8 cellular contexts compared by ENCODE assay signal in the genomic region with DNA sequence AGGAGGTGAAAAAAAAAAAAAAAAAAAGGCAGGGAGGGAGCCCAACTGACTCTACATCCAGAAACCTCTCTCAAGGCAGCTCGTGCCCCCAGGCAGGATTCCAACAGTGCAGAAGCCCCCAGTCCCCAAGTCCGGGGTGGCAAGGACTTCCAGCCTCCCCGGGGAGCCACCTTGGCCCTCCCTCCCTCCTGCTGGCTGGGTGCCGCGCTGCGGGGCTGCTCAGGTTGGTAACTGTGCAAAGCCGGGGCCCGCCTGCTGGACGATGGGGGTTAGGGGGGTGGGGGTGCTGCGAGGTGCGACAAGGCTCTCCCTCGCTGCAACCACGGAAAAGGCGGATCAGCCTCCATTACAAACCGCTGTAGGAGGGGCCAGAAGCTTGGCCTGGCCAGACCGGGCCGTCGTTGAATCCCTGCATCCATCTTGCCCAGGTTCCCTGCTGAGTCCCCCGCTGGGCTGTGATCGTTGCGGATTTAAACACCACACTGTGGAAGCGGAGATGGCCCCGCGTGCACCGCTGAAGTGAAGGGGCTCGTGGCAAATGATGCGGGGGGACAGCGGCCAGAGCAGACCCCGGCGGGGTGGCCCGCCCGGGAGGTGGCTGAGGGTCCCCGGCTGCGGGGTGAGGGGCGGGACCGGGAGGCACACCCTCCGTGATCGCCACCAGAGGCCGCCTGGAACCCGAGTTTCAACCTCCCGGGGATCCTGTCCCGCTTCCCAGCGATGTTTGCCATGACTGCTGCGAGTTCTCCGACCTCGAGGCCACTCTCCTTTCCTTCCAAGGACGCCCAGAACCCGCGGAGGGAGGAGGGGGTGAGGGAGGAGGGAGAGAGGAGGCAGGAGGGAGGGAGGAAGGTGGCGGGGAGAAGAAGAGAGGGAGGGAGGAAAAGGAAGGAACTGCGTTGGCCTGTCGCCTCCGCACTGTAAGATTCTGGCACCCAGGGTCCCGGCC. TPM values are rescaled to one million over a fixed set of nuclear protein-coding genes. Genes with fewer than 3 reads are reported as not detected.
DNase-seq lines count a peak whose midpoint lies in the region; ATAC-seq and TF ChIP-seq lines count a peak whose summit lies in the region.

No MANE protein-coding gene starts in this region.

- no peaks in the 10 kb centered on the region for H3K36me3 ChIP-seq in Panc1 (ENCODE audit: control insufficient read depth, insufficient read depth, low read length)
- no peaks in the 10 kb centered on the region for H3K36me3 ChIP-seq in neuronal stem cell (replicated peaks in 1 of 2; ENCODE audit: control insufficient read depth in 2 of 2, insufficient read depth in 2 of 2, low read length in 2 of 2)
- H3K36me3 ChIP-seq in tibial nerve, result no peaks in the 10 kb centered on the region

- H3K4ac ChIP-seq in neuronal stem cell (ENCODE audit: low read length), result no peak overlapping the region

- H2AK5ac ChIP-seq in neuronal stem cell (ENCODE audit: low read depth, low read length), result no peak overlapping the region

- peak overlapping the region; percentile 45 to 49 for H3K4me3 ChIP-seq in Panc1 (ENCODE audit: low read depth in 2 of 2, low read length in 2 of 2)
- peak overlapping the region; percentile 34 to 78 for H3K4me3 ChIP-seq in neuronal stem cell (ENCODE audit: low read length in 2 of 2)
- peak overlapping the region; percentile 37 to 58 (median 51) for H3K4me3 ChIP-seq in tibial nerve

- H3K79me1 ChIP-seq in neuronal stem cell (ENCODE audit: low read depth, low read length), result no peaks in the 10 kb centered on the region

- no peak overlapping the region for H4K91ac ChIP-seq in neuronal stem cell (ENCODE audit: low read depth, low read length, poor library complexity)

- in situ Hi-C loops in Panc1 (cut with HindIII; ENCODE audit: low pct_unique_long_range_greater_than_20kb, low sequenced_read_pairs), result no loop called here

- no peaks in the 10 kb centered on the region for H3K9me3 ChIP-seq in Panc1 (ENCODE audit: control insufficient read depth, insufficient read depth, low read depth, low read length)
- H3K9me3 ChIP-seq in neuronal stem cell (replicated peaks in 1 of 2; ENCODE audit: control insufficient read depth in 2 of 2, insufficient read depth in 1 of 2, low read depth in 1 of 2, low read length in 2 of 2), result no peaks in the 10 kb centered on the region
- no peaks in the 10 kb centered on the region for H3K9me3 ChIP-seq in tibial nerve

- no peaks in the 10 kb centered on the region for H3K36me3 Mint-ChIP-seq in activated naive CD4-positive, alpha-beta T cell treated with anti-CD3 and anti-CD28 coated beads for 36 hours (ENCODE audit: low read depth)

- ATAC-seq in HG03432 (IDR thresholded peaks at IDR 0.05; ENCODE audit: unreplicated experiment), result peak; percentile 91
- ATAC-seq in Panc1, result peak; percentile 96
- no peak for ATAC-seq in HG03039 (IDR thresholded peaks at IDR 0.05; ENCODE audit: unreplicated experiment)

- H3K9me3 Mint-ChIP-seq in activated naive CD4-positive, alpha-beta T cell treated with anti-CD3 and anti-CD28 coated beads for 36 hours, result no peaks in the 10 kb centered on the region

- peak; percentile 52 for TF ChIP-seq CTCF in GM12872 (IDR thresholded peaks at IDR 0.05; ENCODE audit: insufficient read depth, low read depth, low read length)
- TF ChIP-seq CTCF in Panc1 (IDR thresholded peaks at IDR 0.05), result peak; percentile 73; the same call in 1 of the 2 replicates
- TF ChIP-seq CTCF in tibial nerve (IDR thresholded peaks at IDR 0.05), result peak; percentile 7 to 64 (median 47)

- POLR2A ChIA-PET in Panc1 (lab: Charles Lee), result interaction anchor here (0.6 kb wide), 2 partner anchors 14 to 36 kb away, joined by 3 to 4 read pairs; no protein-coding TSS in a partner anchor

- H3K23ac ChIP-seq in neuronal stem cell (ENCODE audit: low read depth, low read length, poor library complexity), result no peak overlapping the region

- WGBS in neuronal stem cell (ENCODE audit: extremely low coverage in 2 of 2, insufficient read length in 2 of 2, insufficient replicate concordance in 1 of 2), 2 donors, result no CpG with 5 or more reads among the region's 54 CpGs
- WGBS in tibial nerve, 2 donors, result 0 to 3% methylated on average over 23 to 45 of the region's 54 CpGs

- H4K8ac ChIP-seq in neuronal stem cell (ENCODE audit: low read depth, low read length), result no peak overlapping the region

- peak overlapping the region; percentile 41 for H3K27ac Mint-ChIP-seq in activated naive CD4-positive, alpha-beta T cell treated with anti-CD3 and anti-CD28 coated beads for 36 hours

- H3K14ac ChIP-seq in neuronal stem cell (ENCODE audit: low read length), result no peak overlapping the region

- no peak for DNase-seq in Panc1 (ENCODE audit: low read depth, low spot score)
- DNase-seq in activated naive CD4-positive, alpha-beta T cell treated with anti-CD3 and anti-CD28 coated beads for 36 hours, result peak; percentile 73
- DNase-seq in globus pallidus (ENCODE audit: low spot score), result peak; percentile 35
- DNase-seq in neuronal stem cell (ENCODE audit: low spot score), result peak; percentile 20
- peak; percentile 22 to 23 for DNase-seq in tibial nerve (ENCODE audit: low spot score in 2 of 2)

- no peaks in the 10 kb centered on the region for H3K27me3 Mint-ChIP-seq in activated naive CD4-positive, alpha-beta T cell treated with anti-CD3 and anti-CD28 coated beads for 36 hours (ENCODE audit: low read depth)

- peak overlapping the region; percentile 33 for H2BK15ac ChIP-seq in neuronal stem cell (ENCODE audit: low read length)

- H3K27ac ChIP-seq in Panc1 (ENCODE audit: low read length) (peak overlapping the region; percentile 79; the same call in 1 of the 2 replicates), neuronal stem cell (replicated peaks; ENCODE audit: low read length) (no peak overlapping the region), tibial nerve (peak overlapping the region in 3 of 4 donors; percentile 38 to 75 (median 47))

- H3K4me1 ChIP-seq in Panc1 (ENCODE audit: control insufficient read depth, insufficient read depth, low read length) (no peaks in the 10 kb centered on the region; the same call in 1 of the 2 replicates), neuronal stem cell (ENCODE audit: control insufficient read depth in 2 of 2, insufficient read depth in 1 of 2, low read depth in 1 of 2, low read length in 2 of 2) (peaks cover 2 to 6% of the 10 kb centered on the region in 2 donors), tibial nerve (peaks cover 0 to 6% (median 2%) of the 10 kb centered on the region in 4 donors)

- CTCF ChIA-PET in Panc1 (lab: Charles Lee), result interaction anchor here (0.6 kb wide), 1 partner anchor 55 kb away, joined by 9 read pairs; no protein-coding TSS in a partner anchor
- CTCF ChIA-PET in activated naive CD4-positive, alpha-beta T cell treated with anti-CD3 and anti-CD28 coated beads for 36 hours (lab: Charles Lee), result interaction anchor here (0.7 kb wide), 1 partner anchor 167 kb away, joined by 3 read pairs; no protein-coding TSS in a partner anchor

- no peak for TF ChIP-seq EP300 in tibial nerve (IDR thresholded peaks at IDR 0.05)

- H3K27me3 ChIP-seq in Panc1 (ENCODE audit: control insufficient read depth, insufficient read depth, low read length), result no peaks in the 10 kb centered on the region
- H3K27me3 ChIP-seq in neuronal stem cell (ENCODE audit: control insufficient read depth in 3 of 3, insufficient read depth in 3 of 3, low read depth in 1 of 3, low read length in 3 of 3), result no peaks in the 10 kb centered on the region
- H3K27me3 ChIP-seq in tibial nerve, result peaks cover 0 to 25% of the 10 kb centered on the region in 2 donors

- no peak overlapping the region for H2BK5ac ChIP-seq in neuronal stem cell (ENCODE audit: low read length)

- peak overlapping the region; percentile 52 for H3K18ac ChIP-seq in neuronal stem cell (ENCODE audit: low read length)

- H2BK12ac ChIP-seq in neuronal stem cell (ENCODE audit: low read length), result no peak overlapping the region

- H2AFZ ChIP-seq in neuronal stem cell (ENCODE audit: low read length), result peak overlapping the region; percentile 92

- no TSS peak for BruUV-seq in Panc1 (replicated peaks; lab: Mats Ljungman, UMichigan)

- H3K9ac ChIP-seq in neuronal stem cell (ENCODE audit: low read depth, low read length, poor library complexity), result peak overlapping the region; percentile 63

- no peak overlapping the region for H2BK120ac ChIP-seq in neuronal stem cell (ENCODE audit: low read depth, low read length)

- peak overlapping the region; percentile 45 for H3K4me2 ChIP-seq in neuronal stem cell (ENCODE audit: insufficient read depth, low read length, poor library complexity, severe bottlenecking)

- H3K4me1 Mint-ChIP-seq in activated naive CD4-positive, alpha-beta T cell treated with anti-CD3 and anti-CD28 coated beads for 36 hours (ENCODE audit: low read depth), result peaks cover 7% of the 10 kb centered on the region

- TF ChIP-seq POLR2A in tibial nerve (IDR thresholded peaks at IDR 0.05), result no peak

- intact Hi-C loops in Panc1 (cut with micrococcal nuclease; ENCODE audit: unreplicated experiment), result loop anchor here (10.0 kb wide), 1 partner anchor 59 kb away; a partner anchor contains a TSS
- intact Hi-C loops in activated naive CD4-positive, alpha-beta T cell treated with anti-CD3 and anti-CD28 coated beads for 36 hours (cut with micrococcal nuclease), result loop anchor here (1.0 to 10.0 kb wide), 2 partner anchors 166 to 459 kb away; no protein-coding TSS in a partner anchor

- H3K4me3 Mint-ChIP-seq in activated naive CD4-positive, alpha-beta T cell treated with anti-CD3 and anti-CD28 coated beads for 36 hours, result peak overlapping the region; percentile 74

RNA-seq across cellular contexts. Expression of a gene that starts 58.0 kb away (rescaled TPM):
- total RNA-seq in Panc1 (2021; ENCODE audit: unreplicated experiment), result 266 TPM
- 110 TPM for polyA plus RNA-seq in Panc1 (2012; ENCODE audit: insufficient read length)
- 100 to 1,000 TPM; 163 to 171 TPM for total RNA-seq in activated naive CD4-positive, alpha-beta T cell treated with anti-CD3 and anti-CD28 coated beads for 36 hours
- 134 TPM for polyA plus RNA-seq in neuronal stem cell (2013, experiment 1 of 2)
- 134 TPM for polyA plus RNA-seq in neuronal stem cell (2013, experiment 2 of 2)
- total RNA-seq in tibial nerve, result 100 to 1,000 TPM; 123 to 171 (median 148) TPM
